31 cellular contexts compared by ENCODE assay signal in the genomic region with DNA sequence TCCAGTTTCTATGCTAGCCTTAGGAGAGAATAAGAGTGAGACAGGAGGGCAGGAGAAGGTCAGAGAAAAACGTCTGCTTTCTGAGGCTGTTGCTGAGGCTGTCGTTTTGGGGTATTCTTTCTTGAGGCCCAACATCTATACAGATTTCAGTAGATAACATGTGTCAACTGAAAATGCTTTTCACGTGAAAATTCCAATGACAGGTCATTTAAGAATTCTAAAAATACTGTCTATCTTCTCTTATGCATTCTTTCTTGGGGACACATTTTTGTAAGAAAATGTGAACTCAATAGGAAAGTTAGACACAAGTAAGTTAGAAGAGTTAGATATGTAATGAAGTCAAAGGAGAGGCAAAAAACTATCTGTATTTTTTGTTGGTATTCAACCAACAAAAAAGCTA.
DNase-seq lines count a peak whose midpoint lies in the region; ATAC-seq, FAIRE-seq and TF ChIP-seq lines count a peak whose summit lies in the region.
"Had no signal": no experiment of that assay in that cellular context is flagged by ENCODE, and none has a peak within 500 bp of the region (broad histone marks: within the 10 kb centered on the region; RNA-seq: fewer than 3 reads in every experiment).

No MANE protein-coding gene starts in this region.

- ATAC-seq in PC-3 (no peak), HG02840 (IDR thresholded peaks at IDR 0.05; ENCODE audit: low FRiP score, unreplicated experiment) (no peak)
- no peak for ATAC-seq in activated CD4-positive, CD25-positive, alpha-beta regulatory T cell treated with anti-CD3 and anti-CD28 coated beads, Interleukin-2, amount 50 U/mL, for 24 hours
- ATAC-seq: K562, left lobe of liver, WTC11 had no signal

- no peak for TF ChIP-seq POLR2A in endothelial cell of umbilical vein (IDR thresholded peaks at IDR 0.05; ENCODE audit: low read depth, low read length)

- no peaks in the 10 kb centered on the region for H4K20me1 ChIP-seq in PC-3 (ENCODE audit: low read length)
- H4K20me1 ChIP-seq in endothelial cell of umbilical vein (replicated peaks; ENCODE audit: control insufficient read depth, extremely low read depth, insufficient read depth, low read length), result no peaks in the 10 kb centered on the region
- H4K20me1 ChIP-seq: BLaER1 had no signal

- H2AK5ac ChIP-seq in trophoblast cell (ENCODE audit: low read length), result no peak overlapping the region

- POLR2A ChIA-PET in PC-3 (lab: Charles Lee; ENCODE audit: unreplicated experiment) (no interaction called here), endothelial cell of umbilical vein (lab: Charles Lee) (no interaction called here)

- H4K8ac ChIP-seq in trophoblast cell (ENCODE audit: low read depth, low read length), result peak overlapping the region; percentile 80

- H3K4me3 ChIP-seq in PC-3 (ENCODE audit: low read length) (no peak overlapping the region), endothelial cell of umbilical vein (replicated peaks in 1 of 3; ENCODE audit: insufficient read depth in 1 of 3, low read depth in 1 of 3, low read length in 3 of 3) (no peak overlapping the region), trophoblast cell (ENCODE audit: low read depth, low read length) (no peak overlapping the region)
- H3K4me3 ChIP-seq: BLaER1, K562, Peyer's patch, right lobe of liver, SJCRH30 had no signal

- H3K4me2 ChIP-seq in PC-3 (ENCODE audit: low read length) (peak overlapping the region; percentile 6), endothelial cell of umbilical vein (ENCODE audit: insufficient read depth, low read length) (no peak overlapping the region), trophoblast cell (ENCODE audit: low read length) (no peak overlapping the region)
- H3K4me2 ChIP-seq: BLaER1 had no signal

- peaks cover 69% of the 10 kb centered on the region for H3K4me1 ChIP-seq in PC-3 (ENCODE audit: insufficient read depth, low read length)
- peaks cover 33% of the 10 kb centered on the region for H3K4me1 ChIP-seq in endothelial cell of umbilical vein (ENCODE audit: control insufficient read depth, extremely low read depth, insufficient read depth, low read length)
- H3K4me1 ChIP-seq in trophoblast cell (ENCODE audit: control insufficient read depth in 1 of 2, insufficient read depth in 2 of 2, low read length in 2 of 2), result peaks cover 13 to 14% of the 10 kb centered on the region in 2 experiments
- H3K4me1 ChIP-seq: BLaER1, Peyer's patch, right lobe of liver had no signal

- H3K27me3 ChIP-seq in PC-3 (ENCODE audit: low read length), result no peaks in the 10 kb centered on the region
- H3K27me3 ChIP-seq in endothelial cell of umbilical vein (ENCODE audit: control insufficient read depth in 2 of 2, insufficient read depth in 2 of 2, low read length in 2 of 2), result no peaks in the 10 kb centered on the region
- no peaks in the 10 kb centered on the region for H3K27me3 ChIP-seq in trophoblast cell (ENCODE audit: insufficient read depth, low read length)
- H3K27me3 ChIP-seq: BLaER1, Peyer's patch, right lobe of liver, SJCRH30 had no signal

- H3K36me3 ChIP-seq in PC-3 (ENCODE audit: low read depth, low read length), result no peaks in the 10 kb centered on the region
- H3K36me3 ChIP-seq in endothelial cell of umbilical vein (ENCODE audit: control insufficient read depth in 2 of 2, extremely low read depth in 1 of 2, insufficient read depth in 2 of 2, low read length in 2 of 2), result no peaks in the 10 kb centered on the region
- no peaks in the 10 kb centered on the region for H3K36me3 ChIP-seq in trophoblast cell (ENCODE audit: control insufficient read depth in 1 of 2, insufficient read depth in 2 of 2, low read length in 2 of 2)
- H3K36me3 ChIP-seq: BLaER1, Peyer's patch, right lobe of liver, SJCRH30 had no signal

- H3K9me1 ChIP-seq in endothelial cell of umbilical vein (replicated peaks; ENCODE audit: control insufficient read depth, extremely low read depth, insufficient read depth, low read length), result no peaks in the 10 kb centered on the region

- peak; percentile 66 for DNase-seq in EH (ENCODE audit: low read depth)
- DNase-seq in PC-3, result peak; percentile 34
- DNase-seq in endothelial cell of umbilical vein (ENCODE audit: low read depth, low spot score), result no peak
- peak in 1 of 2 donors; percentile 80 for DNase-seq in trophoblast cell
- no peak for DNase-seq in AML-193 (lab: John Stamatoyannopoulos, UW)
- DNase-seq in NCI-H446 treated with DMSO at 0.1 percent for 48 hours (lab: John Stamatoyannopoulos, UW), result no peak
- DNase-seq: activated CD4-positive, alpha-beta T cell treated with anti-CD3 and anti-CD28 coated beads, Interleukin-2, amount 10 ng/mL, durations not matched to agents 7 days and 5 days; activated effector memory CD4-positive, alpha-beta T cell treated with Interleukin-2 at 50 U/mL for 16 hours; activated T-cell treated with anti-CD3 and anti-CD28 coated beads, Interleukin-2, amount 50 U/mL, for 1 hour; anterior cingulate cortex; caudate nucleus; cortex of kidney; effector memory CD4-positive, alpha-beta T cell; erythroblast; glutamatergic neuron; NCI-H1417 treated with DMSO at 0.1 percent for 48 hours; NCI-H2081; NCI-H2227 treated with DMSO at 0.1 percent for 48 hours; NCI-H526 treated with DMSO at 0.1 percent for 48 hours; Peyer's patch; right lobe of liver; stimulated activated CD4-positive, alpha-beta T cell treated with anti-CD3 and anti-CD28 coated beads, Interleukin-4, amount 100 ng/mL, for 4 hours; T-helper 1 cell had no signal

- H2AFZ ChIP-seq in PC-3 (ENCODE audit: low read length), result no peak overlapping the region
- H2AFZ ChIP-seq in endothelial cell of umbilical vein (ENCODE audit: low read depth, low read length), result no peak overlapping the region
- H2AFZ ChIP-seq in trophoblast cell (ENCODE audit: insufficient read depth, low read length, poor library complexity), result no peak overlapping the region

- H3K9me2 ChIP-seq in PC-3 (replicated peaks; ENCODE audit: low read length), result no peaks in the 10 kb centered on the region

- H2BK12ac ChIP-seq in trophoblast cell (ENCODE audit: low read length), result peak overlapping the region; percentile 88

- peak overlapping the region; percentile 95 for H2BK5ac ChIP-seq in trophoblast cell (ENCODE audit: low read depth, low read length, poor library complexity)

- H3K27ac ChIP-seq in PC-3 (ENCODE audit: low read length) (peak overlapping the region; percentile 52), endothelial cell of umbilical vein (ENCODE audit: insufficient read depth, low read depth, low read length) (peak overlapping the region; percentile 36), trophoblast cell (ENCODE audit: low read depth, low read length) (peak overlapping the region; percentile 78)
- H3K27ac ChIP-seq: BLaER1, Peyer's patch, right lobe of liver had no signal

- peaks cover 36% of the 10 kb centered on the region for H3K79me1 ChIP-seq in trophoblast cell (ENCODE audit: low read length)

- BruUV-seq in PC-3 (replicated peaks; lab: Mats Ljungman, UMichigan), result no TSS peak
- no TSS peak for BruUV-seq in endothelial cell of umbilical vein (replicated peaks; lab: Mats Ljungman, UMichigan)

- H3F3A ChIP-seq in PC-3 (ENCODE audit: low read length, unreplicated experiment), result peaks cover 9% of the 10 kb centered on the region

- no peak overlapping the region for H3K23ac ChIP-seq in trophoblast cell (ENCODE audit: low read length)

- FAIRE-seq in endothelial cell of umbilical vein (lab: Jason Lieb, UNC), result no peak
- FAIRE-seq: G401.6, K562 had no signal

- H3K4ac ChIP-seq in trophoblast cell (ENCODE audit: low read depth, low read length), result peak overlapping the region; percentile 72

- peak overlapping the region; percentile 4 for H3K9ac ChIP-seq in PC-3 (ENCODE audit: low read length)
- H3K9ac ChIP-seq in endothelial cell of umbilical vein (replicated peaks; ENCODE audit: extremely low read depth, insufficient read depth, low read length), result no peak overlapping the region
- H3K9ac ChIP-seq in trophoblast cell (ENCODE audit: low read length), result no peak overlapping the region
- H3K9ac ChIP-seq: BLaER1 had no signal

- peak overlapping the region; percentile 82 for H3K14ac ChIP-seq in trophoblast cell (ENCODE audit: low read length)

- peak overlapping the region; percentile 87 for H2BK120ac ChIP-seq in trophoblast cell (ENCODE audit: insufficient read depth, low read length, poor library complexity)

- H4K91ac ChIP-seq in trophoblast cell (ENCODE audit: low read depth, low read length), result peak overlapping the region; percentile 90

- dilution Hi-C loops in endothelial cell of umbilical vein (cut with MboI; ENCODE audit: extremely low pct_ligation_motif_present, low sequenced_read_pairs), result no loop called here

- CTCF ChIA-PET in PC-3 (lab: Charles Lee), result no interaction called here
- CTCF ChIA-PET in endothelial cell of umbilical vein (lab: Charles Lee), result no interaction called here

- no peak overlapping the region for H3K18ac ChIP-seq in trophoblast cell (ENCODE audit: low read length)

- H4K12ac ChIP-seq in trophoblast cell (ENCODE audit: low read depth, low read length), result peak overlapping the region; percentile 7

- TF ChIP-seq CTCF in PC-3 (conservative IDR thresholded peaks at IDR 0.05; ENCODE audit: low read depth, low read length) (no peak), endothelial cell of umbilical vein (IDR thresholded peaks at IDR 0.05; ENCODE audit: extremely low read depth in 1 of 2, insufficient read depth in 1 of 2, low read depth in 1 of 2, low read length in 2 of 2) (no peak)

- H3K9me3 ChIP-seq in PC-3 (ENCODE audit: low read length), result no peaks in the 10 kb centered on the region
- H3K9me3 ChIP-seq in endothelial cell of umbilical vein (replicated peaks; ENCODE audit: control insufficient read depth, insufficient read depth, low read length), result no peaks in the 10 kb centered on the region
- H3K9me3 ChIP-seq in trophoblast cell (ENCODE audit: insufficient read depth, low read depth, low read length), result no peaks in the 10 kb centered on the region
- H3K9me3 ChIP-seq: BLaER1, Peyer's patch, right lobe of liver had no signal

- intact Hi-C loops in PC-3 (cut with micrococcal nuclease) (loop anchor here (1.0 to 10.0 kb wide), 11 partner anchors 11 to 399 kb away; no protein-coding TSS in a partner anchor), endothelial cell of umbilical vein (cut with micrococcal nuclease) (loop anchor here (1.0 to 5.0 kb wide), 3 partner anchors 16 to 806 kb away; no protein-coding TSS in a partner anchor)

- H3K79me2 ChIP-seq in PC-3 (ENCODE audit: low read length) (no peaks in the 10 kb centered on the region), endothelial cell of umbilical vein (ENCODE audit: control insufficient read depth, insufficient read depth, low read length) (no peaks in the 10 kb centered on the region), trophoblast cell (ENCODE audit: control insufficient read depth, insufficient read depth, low read length, poor library complexity) (peaks cover 3% of the 10 kb centered on the region)

- no CpG with 5 or more reads among the region's 3 CpGs for whole genome bisulfite sequencing in trophoblast cell (ENCODE audit: extremely low coverage, insufficient coverage, insufficient read length)

TF ChIP-seq in endothelial cell of umbilical vein, 7 proteins besides CTCF, POLR2A, EP300 and RAD21 (continues in another document):
- TF ChIP-seq FOS (IDR thresholded peaks at IDR 0.05; ENCODE audit: borderline replicate concordance, insufficient read depth, low read length) (no peak), MAX (IDR thresholded peaks at IDR 0.05; ENCODE audit: insufficient read depth, insufficient read length) (no peak)

Comparison
In these comparisons a context has a peak if more than half of its experiments do, and no peak if none do; other contexts are left out.
1. DNase-seq: peak in EH (single experiment) and PC-3 (single experiment); none in endothelial cell of umbilical vein (single experiment), AML-193 (0 of 2) and NCI-H446 treated with DMSO at 0.1 percent for 48 hours (single experiment).
2. Peak in every context shown above with its lines, with median percentiles within 50 percentile points of each other: H3K27ac ChIP-seq.